Comparison of ENCODE assay signal across 33 cellular contexts in genomic region chr22:45451988-45452387, GRCh38. TPM values are rescaled to one million over a fixed set of nuclear protein-coding genes. Genes with fewer than 3 reads are reported as not detected.
DNase-seq lines count a peak whose midpoint lies in the region; ATAC-seq and TF ChIP-seq lines count a peak whose summit lies in the region.
"Had no signal": no experiment of that assay in that cellular context is flagged by ENCODE, and none has a peak within 500 bp of the region (broad histone marks: within the 10 kb centered on the region; RNA-seq: fewer than 3 reads in every experiment).

No MANE protein-coding gene starts in this region.

- no TSS peak for BruUV-seq in mammary epithelial cell (replicated peaks; lab: Mats Ljungman, UMichigan)

- peak overlapping the region; percentile 58 for H3K27ac Mint-ChIP-seq in neural crest cell (ENCODE audit: unreplicated experiment)
- H3K27ac Mint-ChIP-seq: activated CD8-positive, alpha-beta memory T cell treated with anti-CD3 and anti-CD28 coated beads, Interleukin-2, amount 10 ng/mL, durations not matched to agents 7 days and 5 days; activated naive CD8-positive, alpha-beta T cell treated with anti-CD3 and anti-CD28 coated beads, Interleukin-2, amount 10 ng/mL, durations not matched to agents 7 days and 5 days; type B pancreatic cell had no signal

- dilution Hi-C loops in mammary epithelial cell (cut with HindIII; ENCODE audit: low sequenced_read_pairs): loop anchor here (10.0 kb wide), 1 partner anchor 63 kb away; no protein-coding TSS in a partner anchor

- CTCF ChIA-PET in mammary epithelial cell (lab: Charles Lee; ENCODE audit: low non-redundant PET): no interaction called here

- no peak overlapping the region for H2AFZ ChIP-seq in mammary epithelial cell (ENCODE audit: low read depth, low read length)

- H3K4me2 ChIP-seq in mammary epithelial cell (ENCODE audit: insufficient read depth, low read depth, low read length): no peak overlapping the region

- no peak for DNase-seq in breast epithelium (ENCODE audit: low spot score in 2 of 2)
- DNase-seq in mammary epithelial cell: no peak
- no peak for DNase-seq in esophagus muscularis mucosa (ENCODE audit: extremely low spot score)
- DNase-seq in neural crest cell (ENCODE audit: low read depth, low spot score): no peak
- no peak for DNase-seq in tibial nerve (ENCODE audit: low spot score in 2 of 2)
- no peak for DNase-seq in AML-193 (lab: John Stamatoyannopoulos, UW)
- DNase-seq: 8988T; activated CD8-positive, alpha-beta memory T cell treated with anti-CD3 and anti-CD28 coated beads, Interleukin-2, amount 10 ng/mL, durations not matched to agents 7 days and 5 days; activated gamma-delta T cell; activated naive CD8-positive, alpha-beta T cell treated with anti-CD3 and anti-CD28 coated beads, Interleukin-2, amount 10 ng/mL, durations not matched to agents 7 days and 5 days; activated T-cell treated with anti-CD3 and anti-CD28 coated beads, Interleukin-2, amount 50 U/mL, for 4 hours; COR-L47; GOT3; midbrain; naive B cell; NCI-H1092 treated with DMSO at 0.1 percent for 48 hours; NCI-H1694 treated with DMSO at 0.1 percent for 48 hours; NCI-H446 treated with DMSO at 0.1 percent for 48 hours; SJCRH30; stimulated activated CD4-positive, alpha-beta T cell treated with anti-CD3 and anti-CD28 coated beads, Interleukin-2, amount 100 ng/mL, for 24 hours; stimulated activated naive CD8-positive, alpha-beta T cell treated with anti-CD3 and anti-CD28 coated beads, Interleukin-15, amount 100 ng/mL, for 72 hours; T-helper 1 cell had no signal

- H3K4me1 ChIP-seq in breast epithelium (peaks cover 0 to 8% of the 10 kb centered on the region in 2 donors), mammary epithelial cell (ENCODE audit: insufficient read depth, low read length) (no peaks in the 10 kb centered on the region), esophagus muscularis mucosa (peaks cover 0 to 56% (median 33%) of the 10 kb centered on the region in 4 donors), tibial nerve (peaks cover 0 to 42% (median 3%) of the 10 kb centered on the region in 4 donors)
- H3K4me1 ChIP-seq: gastrocnemius medialis, SJCRH30 had no signal

- H3K4me1 Mint-ChIP-seq in neural crest cell: peaks cover 13% of the 10 kb centered on the region
- H3K4me1 Mint-ChIP-seq: activated CD8-positive, alpha-beta memory T cell treated with anti-CD3 and anti-CD28 coated beads, Interleukin-2, amount 10 ng/mL, durations not matched to agents 7 days and 5 days; activated naive CD8-positive, alpha-beta T cell treated with anti-CD3 and anti-CD28 coated beads, Interleukin-2, amount 10 ng/mL, durations not matched to agents 7 days and 5 days; naive B cell; stimulated activated naive CD8-positive, alpha-beta T cell treated with anti-CD3 and anti-CD28 coated beads, Interleukin-15, amount 100 ng/mL, for 72 hours had no signal

- H3K4me3 ChIP-seq in breast epithelium (no peak overlapping the region), mammary epithelial cell (replicated peaks in 1 of 3; ENCODE audit: insufficient read depth in 1 of 3, low read depth in 2 of 3, low read length in 3 of 3) (no peak overlapping the region), esophagus muscularis mucosa (no peak overlapping the region), tibial nerve (no peak overlapping the region)
- H3K4me3 ChIP-seq: gastrocnemius medialis, GM12878, K562, ovary, SJCRH30 had no signal

- TF ChIP-seq POLR2A in breast epithelium (IDR thresholded peaks at IDR 0.05) (no peak), esophagus muscularis mucosa (IDR thresholded peaks at IDR 0.05; ENCODE audit: low read depth) (no peak), tibial nerve (IDR thresholded peaks at IDR 0.05) (no peak)

- 94% methylated on average over 5 of the region's 5 CpGs for WGBS in mammary epithelial cell (ENCODE audit: low coverage, missing lambda C conversion rate)
- 76% methylated on average over 5 of the region's 5 CpGs for WGBS in esophagus muscularis mucosa
- WGBS in tibial nerve, 2 donors: 78 to 79% methylated on average over 5 of the region's 5 CpGs

- H3K27ac ChIP-seq in breast epithelium: peak overlapping the region; percentile 61 to 93
- H3K27ac ChIP-seq in mammary epithelial cell (ENCODE audit: insufficient read depth, low read depth, low read length): no peak overlapping the region
- H3K27ac ChIP-seq in esophagus muscularis mucosa (replicated peaks in 1 of 4): peak overlapping the region; percentile 38 to 80 (median 64)
- H3K27ac ChIP-seq in tibial nerve: peak overlapping the region; percentile 10 to 85 (median 38)
- H3K27ac ChIP-seq: C4-2B, SJCRH30 had no signal

- peaks cover 4% of the 10 kb centered on the region for H3K27me3 Mint-ChIP-seq in neural crest cell (ENCODE audit: low read depth)
- H3K27me3 Mint-ChIP-seq: activated naive CD8-positive, alpha-beta T cell treated with anti-CD3 and anti-CD28 coated beads, Interleukin-2, amount 10 ng/mL, durations not matched to agents 7 days and 5 days had no signal

- TF ChIP-seq CTCF in breast epithelium (IDR thresholded peaks at IDR 0.05) (no peak), mammary epithelial cell (conservative IDR thresholded peaks at IDR 0.05 in 1 of 2, IDR thresholded peaks at IDR 0.05 in 1 of 2; ENCODE audit: extremely low read depth in 1 of 2, insufficient read depth in 1 of 2, low read depth in 1 of 2, low read length in 2 of 2) (no peak), esophagus muscularis mucosa (IDR thresholded peaks at IDR 0.05) (no peak), neural crest cell (conservative IDR thresholded peaks at IDR 0.05) (no peak), tibial nerve (IDR thresholded peaks at IDR 0.05) (no peak)

- ATAC-seq in HG03565 (IDR thresholded peaks at IDR 0.05; ENCODE audit: unreplicated experiment): no peak
- ATAC-seq in HG02870 (IDR thresholded peaks at IDR 0.05; ENCODE audit: unreplicated experiment): no peak
- ATAC-seq: activated CD8-positive, alpha-beta memory T cell treated with anti-CD3 and anti-CD28 coated beads, Interleukin-2, amount 10 ng/mL, durations not matched to agents 7 days and 5 days; activated T-cell treated with anti-CD3 and anti-CD28 coated beads, Interleukin-2, amount 50 U/mL, for 4 hours; esophagus mucosa; GM12878; K562; left lobe of liver; stimulated activated naive CD8-positive, alpha-beta T cell treated with anti-CD3 and anti-CD28 coated beads, Interleukin-15, amount 100 ng/mL, for 72 hours had no signal

- intact Hi-C loops in breast epithelium (cut with DNase I; ENCODE audit: low total_unique reads): loop anchor here (5.0 kb wide), 1 partner anchor 100 kb away; no protein-coding TSS in a partner anchor
- intact Hi-C loops in mammary epithelial cell (cut with micrococcal nuclease): no loop called here
- intact Hi-C loops in esophagus muscularis mucosa (cut with DNase I): loop anchor here (5.0 kb wide), 1 partner anchor 50 kb away; the partner anchor contains the start of gene FBLN1

- TF ChIP-seq EP300 in esophagus muscularis mucosa (IDR thresholded peaks at IDR 0.05) (no peak), tibial nerve (IDR thresholded peaks at IDR 0.05) (no peak)

- no peaks in the 10 kb centered on the region for H3K79me2 ChIP-seq in mammary epithelial cell (ENCODE audit: insufficient read depth, low read length)

- in situ Hi-C loops in mammary epithelial cell (cut with MboI; ENCODE audit: low sequenced_read_pairs in 2 of 2): loop anchor here in 1 of 2 donors (5.0 kb wide), 1 partner anchor 100 kb away; no protein-coding TSS in a partner anchor

- no peaks in the 10 kb centered on the region for H3K9me3 Mint-ChIP-seq in neural crest cell
- H3K9me3 Mint-ChIP-seq: activated naive CD8-positive, alpha-beta T cell treated with anti-CD3 and anti-CD28 coated beads, Interleukin-2, amount 10 ng/mL, durations not matched to agents 7 days and 5 days; activated T-cell treated with anti-CD3 and anti-CD28 coated beads, Interleukin-2, amount 50 U/mL, for 4 hours; naive B cell; stimulated activated naive CD8-positive, alpha-beta T cell treated with anti-CD3 and anti-CD28 coated beads, Interleukin-15, amount 100 ng/mL, for 72 hours; type B pancreatic cell had no signal

- H3K9ac ChIP-seq in mammary epithelial cell (ENCODE audit: insufficient read depth, low read length): no peak overlapping the region

- no peaks in the 10 kb centered on the region for H3K27me3 ChIP-seq in breast epithelium
- H3K27me3 ChIP-seq in mammary epithelial cell (ENCODE audit: insufficient read depth, low read length): peaks cover 2% of the 10 kb centered on the region
- peaks cover 0 to 13% (median 0%) of the 10 kb centered on the region in 4 donors for H3K27me3 ChIP-seq in esophagus muscularis mucosa
- no peaks in the 10 kb centered on the region for H3K27me3 ChIP-seq in tibial nerve
- H3K27me3 ChIP-seq: gastrocnemius medialis, ovary, SJCRH30 had no signal

- H3K4me3 Mint-ChIP-seq in neural crest cell: no peak overlapping the region
- H3K4me3 Mint-ChIP-seq: activated CD8-positive, alpha-beta memory T cell treated with anti-CD3 and anti-CD28 coated beads, Interleukin-2, amount 10 ng/mL, durations not matched to agents 7 days and 5 days; activated naive CD8-positive, alpha-beta T cell treated with anti-CD3 and anti-CD28 coated beads, Interleukin-2, amount 10 ng/mL, durations not matched to agents 7 days and 5 days; activated T-cell treated with anti-CD3 and anti-CD28 coated beads, Interleukin-2, amount 50 U/mL, for 4 hours; stimulated activated naive CD8-positive, alpha-beta T cell treated with anti-CD3 and anti-CD28 coated beads, Interleukin-15, amount 100 ng/mL, for 72 hours had no signal

- no peaks in the 10 kb centered on the region for H3K36me3 ChIP-seq in breast epithelium
- H3K36me3 ChIP-seq in mammary epithelial cell (ENCODE audit: insufficient read depth, low read length): no peaks in the 10 kb centered on the region
- no peaks in the 10 kb centered on the region for H3K36me3 ChIP-seq in esophagus muscularis mucosa
- no peaks in the 10 kb centered on the region for H3K36me3 ChIP-seq in tibial nerve
- H3K36me3 ChIP-seq: gastrocnemius medialis, ovary, SJCRH30 had no signal

- H3K9me3 ChIP-seq in breast epithelium (no peaks in the 10 kb centered on the region), mammary epithelial cell (replicated peaks; ENCODE audit: insufficient read depth, low read length) (no peaks in the 10 kb centered on the region), esophagus muscularis mucosa (no peaks in the 10 kb centered on the region), tibial nerve (no peaks in the 10 kb centered on the region)
- H3K9me3 ChIP-seq: gastrocnemius medialis, ovary, SJCRH30 had no signal

- H3K36me3 Mint-ChIP-seq in neural crest cell (ENCODE audit: low read depth): no peaks in the 10 kb centered on the region
- H3K36me3 Mint-ChIP-seq: activated CD8-positive, alpha-beta memory T cell treated with anti-CD3 and anti-CD28 coated beads, Interleukin-2, amount 10 ng/mL, durations not matched to agents 7 days and 5 days; activated naive CD8-positive, alpha-beta T cell treated with anti-CD3 and anti-CD28 coated beads, Interleukin-2, amount 10 ng/mL, durations not matched to agents 7 days and 5 days; naive B cell; type B pancreatic cell had no signal

- no peaks in the 10 kb centered on the region for H4K20me1 ChIP-seq in mammary epithelial cell (ENCODE audit: insufficient read depth, low read length)

RNA-seq across cellular contexts. Expression of gene RIBC2, which starts 38.5 kb away (rescaled TPM):
- total RNA-seq in breast epithelium: 1 to 10 TPM in 2 of 3 donors, under 1 TPM in 1; 0.48 to 2.0 (median 1.3) TPM
- under 1 TPM; 0.17 to 0.38 TPM for total RNA-seq in mammary epithelial cell
- 1.0 TPM for polyA plus RNA-seq in mammary epithelial cell
- not detected for polyA minus RNA-seq in mammary epithelial cell
- total RNA-seq in esophagus muscularis mucosa: not detected
- total RNA-seq in neural crest cell: 7.6 and 8.7 TPM in 2 replicates
- under 1 TPM in 1 of 4 donors, not detected in 3; 0.42 TPM for total RNA-seq in tibial nerve
- total RNA-seq: gastrocnemius medialis, GM12878, K562, left lobe of liver, SJCRH30 had no signal
- polyA plus RNA-seq: K562 had no signal

RNA-seq across cellular contexts. Expression of gene SMC1B, which starts 38.6 kb away (rescaled TPM):
- total RNA-seq in breast epithelium (not detected), mammary epithelial cell (under 1 TPM in 1 of 2 donors, not detected in 1; 0.17 TPM), esophagus muscularis mucosa (under 1 TPM in 1 of 4 donors, not detected in 3; 0.13 TPM), neural crest cell (not detected in 2 replicates), tibial nerve (not detected)
- not detected for polyA plus RNA-seq in mammary epithelial cell
- polyA minus RNA-seq in mammary epithelial cell: not detected
- total RNA-seq: cerebellum, esophagus mucosa, gastrocnemius medialis, GM12878, K562, left lobe of liver, SJCRH30 had no signal
- polyA plus RNA-seq: GM12878 had no signal

RNA-seq across cellular contexts. Expression of gene FBLN1, which starts 50.7 kb away (rescaled TPM):
- total RNA-seq in breast epithelium: 100 to 1,000 TPM; 115 to 293 (median 267) TPM
- 100 to 1,000 TPM; 130 to 173 TPM for total RNA-seq in mammary epithelial cell
- 66.8 TPM for polyA plus RNA-seq in mammary epithelial cell
- 49.2 TPM for polyA minus RNA-seq in mammary epithelial cell
- 100 to 1,000 TPM; 355 to 534 (median 417) TPM for total RNA-seq in esophagus muscularis mucosa
- total RNA-seq in neural crest cell: 152 and 163 TPM in 2 replicates
- total RNA-seq in tibial nerve: 1,000 to 10,000 TPM in 1 of 4 donors, 100 to 1,000 TPM in 3; 172 to 1,145 (median 351) TPM
- total RNA-seq: activated naive CD8-positive, alpha-beta T cell treated with anti-CD3 and anti-CD28 coated beads, Interleukin-2, amount 10 ng/mL, durations not matched to agents 7 days and 5 days had no signal
- polyA plus RNA-seq: K562 had no signal
